Comparison of ENCODE assay signal across 1 cellular context in genomic region chr1:56435434-56436337, GRCh38.
TF ChIP-seq lines count a peak whose summit lies in the region.

No MANE protein-coding gene starts in this region.

TF ChIP-seq in IMR-90, 13 proteins besides CTCF, POLR2A, EP300 and RAD21 (continued from another document):
- TF ChIP-seq MXI1 (IDR thresholded peaks at IDR 0.05; ENCODE audit: borderline replicate concordance, low read depth, low read length) = no peak
- TF ChIP-seq BHLHE40 (IDR thresholded peaks at IDR 0.05; ENCODE audit: low read depth, low read length) = no peak
- TF ChIP-seq RFX5 (IDR thresholded peaks at IDR 0.05; ENCODE audit: low read depth, low read length) = no peak
- TF ChIP-seq FOS (IDR thresholded peaks at IDR 0.05; ENCODE audit: low read depth, low read length) = no peak
TF ChIP-seq in IMR-90: peak in this region for 0.
